1 cellular context compared by ENCODE assay signal in genomic region chr2:197191177-197191947, GRCh38.
TF ChIP-seq lines count a peak whose summit lies in the region.

No MANE protein-coding gene starts in this region.

TF ChIP-seq in H1, 55 proteins besides CTCF, POLR2A, EP300 and RAD21 (continued from another document):
- TF ChIP-seq, protein P1, sequence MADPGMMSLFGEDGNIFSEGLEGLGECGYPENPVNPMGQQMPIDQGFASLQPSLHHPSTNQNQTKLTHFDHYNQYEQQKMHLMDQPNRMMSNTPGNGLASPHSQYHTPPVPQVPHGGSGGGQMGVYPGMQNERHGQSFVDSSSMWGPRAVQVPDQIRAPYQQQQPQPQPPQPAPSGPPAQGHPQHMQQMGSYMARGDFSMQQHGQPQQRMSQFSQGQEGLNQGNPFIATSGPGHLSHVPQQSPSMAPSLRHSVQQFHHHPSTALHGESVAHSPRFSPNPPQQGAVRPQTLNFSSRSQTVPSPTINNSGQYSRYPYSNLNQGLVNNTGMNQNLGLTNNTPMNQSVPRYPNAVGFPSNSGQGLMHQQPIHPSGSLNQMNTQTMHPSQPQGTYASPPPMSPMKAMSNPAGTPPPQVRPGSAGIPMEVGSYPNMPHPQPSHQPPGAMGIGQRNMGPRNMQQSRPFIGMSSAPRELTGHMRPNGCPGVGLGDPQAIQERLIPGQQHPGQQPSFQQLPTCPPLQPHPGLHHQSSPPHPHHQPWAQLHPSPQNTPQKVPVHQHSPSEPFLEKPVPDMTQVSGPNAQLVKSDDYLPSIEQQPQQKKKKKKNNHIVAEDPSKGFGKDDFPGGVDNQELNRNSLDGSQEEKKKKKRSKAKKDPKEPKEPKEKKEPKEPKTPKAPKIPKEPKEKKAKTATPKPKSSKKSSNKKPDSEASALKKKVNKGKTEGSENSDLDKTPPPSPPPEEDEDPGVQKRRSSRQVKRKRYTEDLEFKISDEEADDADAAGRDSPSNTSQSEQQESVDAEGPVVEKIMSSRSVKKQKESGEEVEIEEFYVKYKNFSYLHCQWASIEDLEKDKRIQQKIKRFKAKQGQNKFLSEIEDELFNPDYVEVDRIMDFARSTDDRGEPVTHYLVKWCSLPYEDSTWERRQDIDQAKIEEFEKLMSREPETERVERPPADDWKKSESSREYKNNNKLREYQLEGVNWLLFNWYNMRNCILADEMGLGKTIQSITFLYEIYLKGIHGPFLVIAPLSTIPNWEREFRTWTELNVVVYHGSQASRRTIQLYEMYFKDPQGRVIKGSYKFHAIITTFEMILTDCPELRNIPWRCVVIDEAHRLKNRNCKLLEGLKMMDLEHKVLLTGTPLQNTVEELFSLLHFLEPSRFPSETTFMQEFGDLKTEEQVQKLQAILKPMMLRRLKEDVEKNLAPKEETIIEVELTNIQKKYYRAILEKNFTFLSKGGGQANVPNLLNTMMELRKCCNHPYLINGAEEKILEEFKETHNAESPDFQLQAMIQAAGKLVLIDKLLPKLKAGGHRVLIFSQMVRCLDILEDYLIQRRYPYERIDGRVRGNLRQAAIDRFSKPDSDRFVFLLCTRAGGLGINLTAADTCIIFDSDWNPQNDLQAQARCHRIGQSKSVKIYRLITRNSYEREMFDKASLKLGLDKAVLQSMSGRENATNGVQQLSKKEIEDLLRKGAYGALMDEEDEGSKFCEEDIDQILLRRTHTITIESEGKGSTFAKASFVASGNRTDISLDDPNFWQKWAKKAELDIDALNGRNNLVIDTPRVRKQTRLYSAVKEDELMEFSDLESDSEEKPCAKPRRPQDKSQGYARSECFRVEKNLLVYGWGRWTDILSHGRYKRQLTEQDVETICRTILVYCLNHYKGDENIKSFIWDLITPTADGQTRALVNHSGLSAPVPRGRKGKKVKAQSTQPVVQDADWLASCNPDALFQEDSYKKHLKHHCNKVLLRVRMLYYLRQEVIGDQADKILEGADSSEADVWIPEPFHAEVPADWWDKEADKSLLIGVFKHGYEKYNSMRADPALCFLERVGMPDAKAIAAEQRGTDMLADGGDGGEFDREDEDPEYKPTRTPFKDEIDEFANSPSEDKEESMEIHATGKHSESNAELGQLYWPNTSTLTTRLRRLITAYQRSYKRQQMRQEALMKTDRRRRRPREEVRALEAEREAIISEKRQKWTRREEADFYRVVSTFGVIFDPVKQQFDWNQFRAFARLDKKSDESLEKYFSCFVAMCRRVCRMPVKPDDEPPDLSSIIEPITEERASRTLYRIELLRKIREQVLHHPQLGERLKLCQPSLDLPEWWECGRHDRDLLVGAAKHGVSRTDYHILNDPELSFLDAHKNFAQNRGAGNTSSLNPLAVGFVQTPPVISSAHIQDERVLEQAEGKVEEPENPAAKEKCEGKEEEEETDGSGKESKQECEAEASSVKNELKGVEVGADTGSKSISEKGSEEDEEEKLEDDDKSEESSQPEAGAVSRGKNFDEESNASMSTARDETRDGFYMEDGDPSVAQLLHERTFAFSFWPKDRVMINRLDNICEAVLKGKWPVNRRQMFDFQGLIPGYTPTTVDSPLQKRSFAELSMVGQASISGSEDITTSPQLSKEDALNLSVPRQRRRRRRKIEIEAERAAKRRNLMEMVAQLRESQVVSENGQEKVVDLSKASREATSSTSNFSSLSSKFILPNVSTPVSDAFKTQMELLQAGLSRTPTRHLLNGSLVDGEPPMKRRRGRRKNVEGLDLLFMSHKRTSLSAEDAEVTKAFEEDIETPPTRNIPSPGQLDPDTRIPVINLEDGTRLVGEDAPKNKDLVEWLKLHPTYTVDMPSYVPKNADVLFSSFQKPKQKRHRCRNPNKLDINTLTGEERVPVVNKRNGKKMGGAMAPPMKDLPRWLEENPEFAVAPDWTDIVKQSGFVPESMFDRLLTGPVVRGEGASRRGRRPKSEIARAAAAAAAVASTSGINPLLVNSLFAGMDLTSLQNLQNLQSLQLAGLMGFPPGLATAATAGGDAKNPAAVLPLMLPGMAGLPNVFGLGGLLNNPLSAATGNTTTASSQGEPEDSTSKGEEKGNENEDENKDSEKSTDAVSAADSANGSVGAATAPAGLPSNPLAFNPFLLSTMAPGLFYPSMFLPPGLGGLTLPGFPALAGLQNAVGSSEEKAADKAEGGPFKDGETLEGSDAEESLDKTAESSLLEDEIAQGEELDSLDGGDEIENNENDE (IDR thresholded peaks at IDR 0.05; ENCODE audit: insufficient replicate concordance, low read length), result no peak
- TF ChIP-seq MAFK (IDR thresholded peaks at IDR 0.05; ENCODE audit: low read depth, low read length), result no peak
- TF ChIP-seq CREB1 (IDR thresholded peaks at IDR 0.05), result no peak
- TF ChIP-seq, protein P2, sequence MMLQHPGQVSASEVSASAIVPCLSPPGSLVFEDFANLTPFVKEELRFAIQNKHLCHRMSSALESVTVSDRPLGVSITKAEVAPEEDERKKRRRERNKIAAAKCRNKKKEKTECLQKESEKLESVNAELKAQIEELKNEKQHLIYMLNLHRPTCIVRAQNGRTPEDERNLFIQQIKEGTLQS (IDR thresholded peaks at IDR 0.05; ENCODE audit: insufficient read depth, low read depth, low read length), result no peak
- no peak for TF ChIP-seq RBBP5 (IDR thresholded peaks at IDR 0.05; ENCODE audit: borderline replicate concordance, low read depth, low read length)
- TF ChIP-seq SIN3A (conservative IDR thresholded peaks at IDR 0.05 in 1 of 2, IDR thresholded peaks at IDR 0.05 in 1 of 2; ENCODE audit: low read depth in 1 of 2, low read length in 2 of 2), result no peak
- no peak for TF ChIP-seq MAX (IDR thresholded peaks at IDR 0.05)
- TF ChIP-seq GABPA (IDR thresholded peaks at IDR 0.05; ENCODE audit: borderline replicate concordance, insufficient read depth, low read length), result no peak
- TF ChIP-seq SRF (IDR thresholded peaks at IDR 0.05; ENCODE audit: low read depth, low read length), result no peak
